ENCODE assay signal across 11 cellular contexts in genomic region chr1:193190096-193190744, GRCh38. TPM values are rescaled to one million over a fixed set of nuclear protein-coding genes. Genes with fewer than 3 reads are reported as not detected.
DNase-seq lines count a peak whose midpoint lies in the region; FAIRE-seq and TF ChIP-seq lines count a peak whose summit lies in the region.
"Had no signal": no experiment of that assay in that cellular context is flagged by ENCODE, and none has a peak within 500 bp of the region (broad histone marks: within the 10 kb centered on the region; RNA-seq: fewer than 3 reads in every experiment).

No MANE protein-coding gene starts in this region.

- DNase-seq in GM03348 (ENCODE audit: low spot score) = peak; percentile 37
- peak; percentile 10 for DNase-seq in HTR-8/SVneo (ENCODE audit: insufficient read length, low spot score)
- peak; percentile 52 for DNase-seq in dedifferentiated amniotic fluid mesenchymal stem cell (ENCODE audit: extremely low spot score)
- DNase-seq in neural crest cell (ENCODE audit: low read depth, low spot score) = no peak
- DNase-seq in NCI-H446 treated with DMSO at 0.1 percent for 48 hours (lab: John Stamatoyannopoulos, UW) = no peak
- DNase-seq in prostate gland (ENCODE audit: low spot score) = no peak
- DNase-seq in CD14-positive monocyte (ENCODE audit: low spot score) = no peak
- no peak for DNase-seq in stimulated activated CD4-positive, alpha-beta T cell treated with anti-CD3 and anti-CD28 coated beads, Interleukin-1b, Interleukin-23, amount 100 ng/mL, for 48 hours
- DNase-seq: T-cell had no signal

- no peak for FAIRE-seq in HTR-8/SVneo (lab: Jason Lieb, UNC)

- no peaks in the 10 kb centered on the region for H3K9me3 ChIP-seq in prostate gland

- peaks cover 3% of the 10 kb centered on the region for H3K9me3 Mint-ChIP-seq in neural crest cell
- peaks cover 3 to 12% (median 10%) of the 10 kb centered on the region in 7 donors for H3K9me3 Mint-ChIP-seq in CD14-positive monocyte
- H3K9me3 Mint-ChIP-seq: T-cell had no signal

- H3K27me3 Mint-ChIP-seq in neural crest cell (ENCODE audit: low read depth) = no peaks in the 10 kb centered on the region
- no peaks in the 10 kb centered on the region for H3K27me3 Mint-ChIP-seq in CD14-positive monocyte (ENCODE audit: low read depth in 3 of 3)
- H3K27me3 Mint-ChIP-seq: T-cell had no signal

- H3K4me3 Mint-ChIP-seq in neural crest cell (no peak overlapping the region), CD14-positive monocyte (no peak overlapping the region)
- H3K4me3 Mint-ChIP-seq: T-cell had no signal

- no peak for TF ChIP-seq POLR2A in prostate gland (IDR thresholded peaks at IDR 0.05)

- peak overlapping the region in 1 of 2 donors; percentile 55 for H3K27ac ChIP-seq in prostate gland

- H3K27ac Mint-ChIP-seq in neural crest cell (ENCODE audit: unreplicated experiment) (no peak overlapping the region), CD14-positive monocyte (peak overlapping the region in 1 of 7 donors; percentile 15)

- peaks cover 2% of the 10 kb centered on the region for H3K4me1 ChIP-seq in prostate gland (replicated peaks)

- H3K4me1 Mint-ChIP-seq in neural crest cell = peaks cover 32% of the 10 kb centered on the region
- H3K4me1 Mint-ChIP-seq in CD14-positive monocyte = peaks cover 18% of the 10 kb centered on the region

- intact Hi-C loops in prostate gland (cut with DNase I) (no loop called here), CD14-positive monocyte (cut with micrococcal nuclease) (no loop called here)

- no peak overlapping the region for H3K4me3 ChIP-seq in prostate gland
- H3K4me3 ChIP-seq: lung had no signal

- H3K36me3 Mint-ChIP-seq in neural crest cell (ENCODE audit: low read depth) (peaks cover 25% of the 10 kb centered on the region), CD14-positive monocyte (peaks cover 13 to 16% of the 10 kb centered on the region in 2 donors)

- H3K27me3 ChIP-seq in prostate gland (replicated peaks; ENCODE audit: insufficient read depth) = no peaks in the 10 kb centered on the region

- H3K36me3 ChIP-seq in prostate gland = no peaks in the 10 kb centered on the region

- TF ChIP-seq CTCF in neural crest cell (conservative IDR thresholded peaks at IDR 0.05) = peak; percentile 58
- peak in 2 of 4 experiments; percentile 30 to 45 for TF ChIP-seq CTCF in prostate gland (IDR thresholded peaks at IDR 0.05)
- no peak for TF ChIP-seq CTCF in CD14-positive monocyte (IDR thresholded peaks at IDR 0.05)

RNA-seq across cellular contexts. Expression of gene B3GALT2, which starts 3.8 kb away (rescaled TPM):
- 0.66 and 0.84 TPM in 2 replicates for total RNA-seq in neural crest cell
- 1 to 10 TPM; 3.5 to 5.2 TPM for total RNA-seq in prostate gland
- under 1 TPM in 1 of 2 donors, not detected in 1; 0.26 TPM for polyA plus RNA-seq in CD14-positive monocyte
- total RNA-seq: HT1080 had no signal

Comparison
In these comparisons a context has a peak if more than half of its experiments do, and no peak if none do; other contexts are left out.
1. DNase-seq: peak in GM03348 (single experiment), HTR-8/SVneo (single experiment) and dedifferentiated amniotic fluid mesenchymal stem cell (single experiment); none in neural crest cell (single experiment), NCI-H446 treated with DMSO at 0.1 percent for 48 hours (single experiment), prostate gland (single experiment), CD14-positive monocyte (single experiment) and stimulated activated CD4-positive, alpha-beta T cell treated with anti-CD3 and anti-CD28 coated beads, Interleukin-1b, Interleukin-23, amount 100 ng/mL, for 48 hours (single experiment).